In genomic region chrX:30489323-30489722, GRCh38 we compare ENCODE assay signal across 11 cellular contexts.
A peak's percentile ranks its signal among the peaks of the same experiment; 100 is the strongest.
DNase-seq lines count a peak whose midpoint lies in the region; ATAC-seq, FAIRE-seq and TF ChIP-seq lines count a peak whose summit lies in the region.
"Had no signal": no experiment of that assay in that cellular context is flagged by ENCODE, and none has a peak within 500 bp of the region (broad histone marks: within the 10 kb centered on the region; RNA-seq: fewer than 3 reads in every experiment).

No MANE protein-coding gene starts in this region.

- no peak overlapping the region for H3K4me2 ChIP-seq in HepG2 (ENCODE audit: low read depth, low read length)

- H3K27ac ChIP-seq in Panc1 (ENCODE audit: low read length) (no peak overlapping the region), HepG2 (ENCODE audit: extremely low read length, insufficient read depth, low read length) (no peak overlapping the region)

- no peak overlapping the region for H3K4me3 ChIP-seq in GM06990 (replicated peaks; ENCODE audit: low read depth, low read length)
- no peak overlapping the region for H3K4me3 ChIP-seq in Panc1 (ENCODE audit: low read depth in 2 of 2, low read length in 2 of 2)
- no peak overlapping the region for H3K4me3 ChIP-seq in HepG2 (replicated peaks in 1 of 3; ENCODE audit: insufficient read depth in 1 of 3, low read depth in 2 of 3, low read length in 3 of 3)

- no peaks in the 10 kb centered on the region for H3K79me2 ChIP-seq in HepG2 (ENCODE audit: insufficient read depth, low read length)

- no TSS peak for BruUV-seq in Panc1 (replicated peaks; lab: Mats Ljungman, UMichigan)
- BruUV-seq in HepG2 (replicated peaks; lab: Mats Ljungman, UMichigan): no TSS peak

- 0% methylated on average over 1 of the region's 2 CpGs for WGBS in HepG2 (ENCODE audit: low lambda C conversion rate)

- no peak for TF ChIP-seq POLR2A in HepG2 (IDR thresholded peaks at IDR 0.05; ENCODE audit: insufficient read depth in 1 of 2, low read depth in 2 of 2, low read length in 2 of 2)

- no peaks in the 10 kb centered on the region for H4K20me1 ChIP-seq in HepG2 (ENCODE audit: insufficient read depth, low read length)

- H3K4me1 ChIP-seq in Panc1 (ENCODE audit: control insufficient read depth, insufficient read depth, low read length) (no peaks in the 10 kb centered on the region), HepG2 (ENCODE audit: insufficient read depth, low read length) (no peaks in the 10 kb centered on the region)

- ATAC-seq in HG03159 (IDR thresholded peaks at IDR 0.05; ENCODE audit: unreplicated experiment) (peak; percentile 34), Panc1 (no peak), HepG2 (peak; percentile 81), HG02852 (IDR thresholded peaks at IDR 0.05; ENCODE audit: unreplicated experiment) (no peak), GM18519 (IDR thresholded peaks at IDR 0.05; ENCODE audit: low FRiP score, unreplicated experiment) (no peak)
- ATAC-seq: esophagus mucosa had no signal

- POLR2A ChIA-PET in Panc1 (lab: Charles Lee) (no interaction called here), HepG2 (lab: Yijun Ruan, JAX) (no interaction called here)

- no peak for TF ChIP-seq EP300 in HepG2 (IDR thresholded peaks at IDR 0.05; ENCODE audit: low read depth in 2 of 2, low read length in 2 of 2)
- TF ChIP-seq EP300 in HepG2 (CRISPR knock-in tag; IDR thresholded peaks at IDR 0.05; ENCODE audit: borderline replicate concordance): no peak

- peak; percentile 31 for TF ChIP-seq CTCF in GM06990 (IDR thresholded peaks at IDR 0.05; ENCODE audit: insufficient read depth, low read length, poor library complexity, severe bottlenecking)
- TF ChIP-seq CTCF in Panc1 (IDR thresholded peaks at IDR 0.05): peak; percentile 51
- TF ChIP-seq CTCF in HepG2 (CRISPR knock-in tag; IDR thresholded peaks at IDR 0.05): peak; percentile 42

- H3K27me3 ChIP-seq in GM06990 (replicated peaks; ENCODE audit: control insufficient read depth, insufficient read depth, low read length) (no peaks in the 10 kb centered on the region; the same call in 1 of the 2 replicates), Panc1 (ENCODE audit: control insufficient read depth, insufficient read depth, low read length) (no peaks in the 10 kb centered on the region), HepG2 (ENCODE audit: control insufficient read depth in 1 of 2, insufficient read depth in 2 of 2, low read length in 2 of 2) (no peaks in the 10 kb centered on the region)

- no peak for TF ChIP-seq RAD21 in HepG2 (CRISPR knock-in tag; IDR thresholded peaks at IDR 0.05)

- DNase-seq in GM06990 (ENCODE audit: extremely low read depth, insufficient read length) (no peak), Panc1 (ENCODE audit: low read depth, low spot score) (no peak), HepG2 (ENCODE audit: low spot score) (peak; percentile 21), dedifferentiated amniotic fluid mesenchymal stem cell (ENCODE audit: extremely low spot score) (no peak)
- DNase-seq: activated CD8-positive, alpha-beta memory T cell treated with anti-CD3 and anti-CD28 coated beads, Interleukin-2, amount 50 U/mL, for 4 hours; EL; NCI-H1694 treated with DMSO at 0.1 percent for 48 hours had no signal

- CTCF ChIA-PET in Panc1 (lab: Charles Lee): interaction anchor here (0.6 kb wide), 1 partner anchor 293 kb away, joined by 3 read pairs; no protein-coding TSS in a partner anchor
- CTCF ChIA-PET in HepG2 (lab: Yijun Ruan, JAX; ENCODE audit: low intra/inter-chr PET ratio, low total read pairs): no interaction called here

- H3K36me3 ChIP-seq in GM06990 (ENCODE audit: control insufficient read depth, insufficient read depth, low read length) (no peaks in the 10 kb centered on the region), Panc1 (ENCODE audit: control insufficient read depth, insufficient read depth, low read length) (no peaks in the 10 kb centered on the region), HepG2 (replicated peaks in 1 of 2; ENCODE audit: control insufficient read depth in 1 of 2, insufficient read depth in 2 of 2, low read length in 2 of 2) (no peaks in the 10 kb centered on the region)

- in situ Hi-C loops in Panc1 (cut with HindIII; ENCODE audit: low pct_unique_long_range_greater_than_20kb, low sequenced_read_pairs): no loop called here
- in situ Hi-C loops in HepG2 (cut with HindIII; ENCODE audit: extremely low pct_ligation_motif_present, low pct_unique_long_range_greater_than_20kb): no loop called here

- no peak overlapping the region for H2AFZ ChIP-seq in HepG2 (ENCODE audit: low read length)

- no peaks in the 10 kb centered on the region for H3K9me3 ChIP-seq in Panc1 (ENCODE audit: control insufficient read depth, insufficient read depth, low read depth, low read length)
- no peaks in the 10 kb centered on the region for H3K9me3 ChIP-seq in HepG2 (ENCODE audit: low read length)

- intact Hi-C loops in Panc1 (cut with micrococcal nuclease; ENCODE audit: unreplicated experiment): no loop called here
- intact Hi-C loops in HepG2 (cut with micrococcal nuclease; ENCODE audit: unreplicated experiment): loop anchor here (1.0 kb wide), 1 partner anchor 214 kb away; no protein-coding TSS in a partner anchor

- peak; percentile 59 for FAIRE-seq in HepG2 (lab: Jason Lieb, UNC)

- no peak overlapping the region for H3K9ac ChIP-seq in HepG2 (ENCODE audit: insufficient read depth, low read depth, low read length)

TF ChIP-seq in HepG2, 621 proteins besides CTCF, POLR2A, EP300 and RAD21 (continues in another document):
- TF ChIP-seq ZNF333 (CRISPR knock-in tag; IDR thresholded peaks at IDR 0.05; ENCODE audit: borderline replicate concordance) (no peak), ZNF275 (CRISPR knock-in tag; IDR thresholded peaks at IDR 0.05; ENCODE audit: borderline replicate concordance) (no peak), HMG20B (CRISPR knock-in tag; conservative IDR thresholded peaks at IDR 0.05) (no peak), TCF7L2 (IDR thresholded peaks at IDR 0.05; ENCODE audit: low read depth, low read length) (no peak), PHF21A (CRISPR knock-in tag; IDR thresholded peaks at IDR 0.05) (no peak), THRA (CRISPR knock-in tag; IDR thresholded peaks at IDR 0.05; ENCODE audit: borderline replicate concordance) (peak; percentile 60; the same call in 1 of the 2 replicates), RNF2 (conservative IDR thresholded peaks at IDR 0.05; ENCODE audit: low read depth) (no peak), JUND (CRISPR knock-in tag; IDR thresholded peaks at IDR 0.05) (no peak), MATR3 (CRISPR knock-in tag; IDR thresholded peaks at IDR 0.05) (no peak)
- TF ChIP-seq, protein P1, sequence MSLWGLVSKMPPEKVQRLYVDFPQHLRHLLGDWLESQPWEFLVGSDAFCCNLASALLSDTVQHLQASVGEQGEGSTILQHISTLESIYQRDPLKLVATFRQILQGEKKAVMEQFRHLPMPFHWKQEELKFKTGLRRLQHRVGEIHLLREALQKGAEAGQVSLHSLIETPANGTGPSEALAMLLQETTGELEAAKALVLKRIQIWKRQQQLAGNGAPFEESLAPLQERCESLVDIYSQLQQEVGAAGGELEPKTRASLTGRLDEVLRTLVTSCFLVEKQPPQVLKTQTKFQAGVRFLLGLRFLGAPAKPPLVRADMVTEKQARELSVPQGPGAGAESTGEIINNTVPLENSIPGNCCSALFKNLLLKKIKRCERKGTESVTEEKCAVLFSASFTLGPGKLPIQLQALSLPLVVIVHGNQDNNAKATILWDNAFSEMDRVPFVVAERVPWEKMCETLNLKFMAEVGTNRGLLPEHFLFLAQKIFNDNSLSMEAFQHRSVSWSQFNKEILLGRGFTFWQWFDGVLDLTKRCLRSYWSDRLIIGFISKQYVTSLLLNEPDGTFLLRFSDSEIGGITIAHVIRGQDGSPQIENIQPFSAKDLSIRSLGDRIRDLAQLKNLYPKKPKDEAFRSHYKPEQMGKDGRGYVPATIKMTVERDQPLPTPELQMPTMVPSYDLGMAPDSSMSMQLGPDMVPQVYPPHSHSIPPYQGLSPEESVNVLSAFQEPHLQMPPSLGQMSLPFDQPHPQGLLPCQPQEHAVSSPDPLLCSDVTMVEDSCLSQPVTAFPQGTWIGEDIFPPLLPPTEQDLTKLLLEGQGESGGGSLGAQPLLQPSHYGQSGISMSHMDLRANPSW (CRISPR knock-in tag; IDR thresholded peaks at IDR 0.05; ENCODE audit: borderline replicate concordance): no peak

Comparison
In these comparisons a context has a peak if more than half of its experiments do, and no peak if none do; other contexts are left out.
1. ATAC-seq: peak in HG03159 (single experiment) and HepG2 (single experiment); none in Panc1 (single experiment), HG02852 (single experiment) and GM18519 (single experiment).
2. Peak in every context shown above with its lines, with median percentiles within 50 percentile points of each other: CTCF ChIP-seq.